In the genomic region with DNA sequence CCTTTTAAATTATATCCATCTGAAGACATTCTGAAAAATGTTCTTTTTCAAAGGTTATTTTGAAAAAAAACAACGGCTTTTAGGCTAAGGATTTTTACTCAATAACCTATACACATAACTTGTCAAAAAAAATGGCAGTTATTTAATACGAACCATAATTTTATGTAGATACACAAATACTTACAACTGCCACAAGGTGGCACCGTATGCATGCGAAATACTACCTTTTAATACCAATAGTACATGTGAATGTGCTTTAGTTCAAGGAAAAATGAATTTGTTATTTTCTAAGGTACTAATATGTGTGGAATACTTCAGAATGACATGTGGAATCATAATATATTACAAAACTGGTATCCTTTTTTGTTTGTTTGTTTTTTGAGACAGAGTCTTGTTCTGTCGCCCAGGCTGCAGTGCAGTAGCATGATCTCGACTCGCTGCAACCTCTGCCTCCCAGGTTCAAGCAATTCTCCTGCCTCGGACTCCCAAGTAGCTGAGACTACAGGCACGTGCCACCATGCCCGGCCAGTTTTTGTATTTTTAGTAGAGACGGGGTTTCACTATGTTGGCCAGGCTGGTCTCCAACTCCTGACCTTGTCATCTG, we compare ENCODE assay signal across 8 cellular contexts. TPM values are rescaled to one million over a fixed set of nuclear protein-coding genes. Genes with fewer than 3 reads are reported as not detected.
DNase-seq lines count a peak whose midpoint lies in the region; ATAC-seq lines count a peak whose summit lies in the region.

No MANE protein-coding gene starts in this region.

- peaks cover 18 to 32% (median 23%) of the 10 kb centered on the region in 4 donors for H3K4me1 Mint-ChIP-seq in CD4-positive, alpha-beta memory T cell

- peaks cover 22% of the 10 kb centered on the region for H3K4me1 ChIP-seq in CD4-positive, alpha-beta memory T cell (ENCODE audit: insufficient read depth, low read length)

- H3K36me3 Mint-ChIP-seq in CD4-positive, alpha-beta memory T cell: peaks cover 0 to 10% of the 10 kb centered on the region in 2 donors

- no peaks in the 10 kb centered on the region for H3K27me3 Mint-ChIP-seq in CD4-positive, alpha-beta memory T cell

- DNase-seq in CD4-positive, alpha-beta memory T cell: peak; percentile 29 to 64 (median 58)
- DNase-seq in NCI-H2029 treated with DMSO at 0.1 percent for 48 hours (lab: John Stamatoyannopoulos, UW) (peak; percentile 17), fibroblast of the conjunctiva (ENCODE audit: low read depth) (peak; percentile 82), pulmonary artery endothelial cell (ENCODE audit: low read depth, low spot score) (peak; percentile 15), ureter (ENCODE audit: low spot score) (no peak)
- peak; percentile 44 for DNase-seq in activated CD4-positive, alpha-beta T cell treated with anti-CD3 and anti-CD28 coated beads, Interleukin-2, amount 50 U/mL, for 1 hour

- no peak overlapping the region for H3K4me3 ChIP-seq in CD4-positive, alpha-beta memory T cell (ENCODE audit: low read length in 2 of 2)

- CTCF ChIA-PET in CD4-positive, alpha-beta memory T cell (lab: Charles Lee; ENCODE audit: partially characterized antibody): interaction anchor here (1.0 kb wide), 2 partner anchors 14 to 20 kb away, joined by 3 read pairs; no protein-coding TSS in a partner anchor

- no peaks in the 10 kb centered on the region for H3K36me3 ChIP-seq in CD4-positive, alpha-beta memory T cell (ENCODE audit: insufficient read depth, low read length)

- peak overlapping the region in 1 of 8 donors; percentile 43 for H3K4me3 Mint-ChIP-seq in CD4-positive, alpha-beta memory T cell

- peak; percentile 21 for ATAC-seq in GM18858 (IDR thresholded peaks at IDR 0.05; ENCODE audit: unreplicated experiment)
- ATAC-seq in HG03175 (IDR thresholded peaks at IDR 0.05; ENCODE audit: unreplicated experiment): no peak

- no peaks in the 10 kb centered on the region for H3K9me3 Mint-ChIP-seq in CD4-positive, alpha-beta memory T cell

- POLR2A ChIA-PET in CD4-positive, alpha-beta memory T cell (lab: Charles Lee; ENCODE audit: partially characterized antibody): no interaction called here

- H3K27me3 ChIP-seq in CD4-positive, alpha-beta memory T cell (ENCODE audit: insufficient read depth, low read length): no peaks in the 10 kb centered on the region

- H3K9me3 ChIP-seq in CD4-positive, alpha-beta memory T cell (ENCODE audit: control insufficient read depth in 1 of 2, low read length in 2 of 2): no peaks in the 10 kb centered on the region

- no peak overlapping the region for H3K27ac Mint-ChIP-seq in CD4-positive, alpha-beta memory T cell

- intact Hi-C loops in CD4-positive, alpha-beta memory T cell (cut with micrococcal nuclease): loop anchor here (1.0 to 5.0 kb wide), 3 partner anchors 86 to 1182 kb away; no protein-coding TSS in a partner anchor

- H3K27ac ChIP-seq in CD4-positive, alpha-beta memory T cell (ENCODE audit: low read depth, low read length): no peak overlapping the region

RNA-seq across cellular contexts. Expression of a gene that starts 4.6 kb away (rescaled TPM):
- 1 to 10 TPM; 8.0 to 9.9 TPM for total RNA-seq in CD4-positive, alpha-beta memory T cell
- 10 to 100 TPM; 14.0 to 24.3 TPM for polyA plus RNA-seq in CD4-positive, alpha-beta memory T cell
- 47.7 and 53.8 TPM in 2 replicates for total RNA-seq in pulmonary artery endothelial cell
- total RNA-seq in ureter: 1.4 TPM
